19 cellular contexts compared by ENCODE assay signal in genomic region chr5:6616632-6617031, GRCh38.
"Had no signal": no experiment of that assay in that cellular context is flagged by ENCODE, and none has a peak within 500 bp of the region (broad histone marks: within the 10 kb centered on the region; RNA-seq: fewer than 3 reads in every experiment).

No MANE protein-coding gene starts in this region.

- H3K27me3 Mint-ChIP-seq: naive B cell; naive thymus-derived CD8-positive, alpha-beta T cell had no signal

- H3K27ac Mint-ChIP-seq: mesothelial cell of epicardium had no signal

- DNase-seq: dermis blood vessel endothelial cell; dorsolateral prefrontal cortex; effector CD4-positive, alpha-beta T cell; effector memory CD4-positive, alpha-beta T cell; foreskin melanocyte; gastrocnemius medialis; glutamatergic neuron; head of caudate nucleus; heart right ventricle; hippocampal formation; left cardiac atrium; left lung; left ventricle myocardium superior; lower lobe of right lung; mesenchymal stem cell; mucosa of descending colon; naive B cell; naive thymus-derived CD8-positive, alpha-beta T cell had no signal

- H3K9me3 Mint-ChIP-seq: mesothelial cell of epicardium; naive B cell; naive thymus-derived CD8-positive, alpha-beta T cell had no signal

- H3K4me3 Mint-ChIP-seq: mesothelial cell of epicardium; naive B cell; naive thymus-derived CD8-positive, alpha-beta T cell had no signal

- H3K4me1 Mint-ChIP-seq: mesothelial cell of epicardium had no signal

- ATAC-seq: gastrocnemius medialis; heart right ventricle; left cardiac atrium; left lung; left ventricle myocardium superior; lower lobe of right lung; mucosa of descending colon; naive thymus-derived CD8-positive, alpha-beta T cell had no signal
